19 cellular contexts compared by ENCODE assay signal in genomic region chr15:38888701-38889154, GRCh38.
A peak's percentile ranks its signal among the peaks of the same experiment; 100 is the strongest.
DNase-seq lines count a peak whose midpoint lies in the region; ATAC-seq, FAIRE-seq and TF ChIP-seq lines count a peak whose summit lies in the region.
"Had no signal": no experiment of that assay in that cellular context is flagged by ENCODE, and none has a peak within 500 bp of the region (broad histone marks: within the 10 kb centered on the region; RNA-seq: fewer than 3 reads in every experiment).

No MANE protein-coding gene starts in this region.

- H3K27ac ChIP-seq in body of pancreas (peak overlapping the region; percentile 56 to 75 (median 60)), osteoblast (ENCODE audit: low read depth, low read length) (no peak overlapping the region), kidney (ENCODE audit: low read depth in 2 of 2, low read length in 2 of 2) (no peak overlapping the region), spleen (no peak overlapping the region)
- H3K27ac ChIP-seq: 22Rv1, RWPE1 had no signal

- H3K27ac Mint-ChIP-seq in nephron progenitor cell = no peak overlapping the region
- H3K27ac Mint-ChIP-seq: CD8-positive, alpha-beta memory T cell; GM23338 had no signal

- H3K36me3 Mint-ChIP-seq in nephron progenitor cell (ENCODE audit: low read depth) = peaks cover 6% of the 10 kb centered on the region

- H3K4me3 Mint-ChIP-seq in nephron progenitor cell = no peak overlapping the region
- H3K4me3 Mint-ChIP-seq: CD8-positive, alpha-beta memory T cell; GM23338 had no signal

- peak in 2 of 3 donors; percentile 16 to 29 for TF ChIP-seq POLR2A in body of pancreas (IDR thresholded peaks at IDR 0.05)
- TF ChIP-seq POLR2A in spleen (IDR thresholded peaks at IDR 0.05) = no peak

- intact Hi-C loops in body of pancreas (cut with DNase I) = no loop called here
- intact Hi-C loops in kidney (cut with DNase I) = no loop called here
- intact Hi-C loops in spleen (cut with DNase I; ENCODE audit: low total_unique reads) = no loop called here

- H3K4me1 Mint-ChIP-seq in nephron progenitor cell = peaks cover 8% of the 10 kb centered on the region
- H3K4me1 Mint-ChIP-seq: GM23338 had no signal

- ATAC-seq in body of pancreas (peak; percentile 93), HG03521 (IDR thresholded peaks at IDR 0.05; ENCODE audit: unreplicated experiment) (no peak)
- ATAC-seq: GM23338 had no signal

- H3K9me3 ChIP-seq in body of pancreas (no peaks in the 10 kb centered on the region), osteoblast (ENCODE audit: low read depth, low read length) (no peaks in the 10 kb centered on the region), kidney (ENCODE audit: control insufficient read depth in 1 of 2, low read length in 2 of 2) (no peaks in the 10 kb centered on the region), spleen (peaks cover 0 to 6% (median 0%) of the 10 kb centered on the region in 8 donors)

- H3K79me2 ChIP-seq in osteoblast (ENCODE audit: insufficient read depth, low read length) = no peaks in the 10 kb centered on the region

- TF ChIP-seq CTCF in body of pancreas (IDR thresholded peaks at IDR 0.05) (peak in 1 of 7 experiments; percentile 11), nephron progenitor cell (IDR thresholded peaks at IDR 0.05) (no peak), osteoblast (IDR thresholded peaks at IDR 0.05; ENCODE audit: extremely low read depth, low read depth, low read length) (no peak), kidney (IDR thresholded peaks at IDR 0.05; ENCODE audit: borderline replicate concordance, extremely low read depth, insufficient read depth) (no peak), spleen (IDR thresholded peaks at IDR 0.05 in 8 of 11, conservative IDR thresholded peaks at IDR 0.05 in 3 of 11) (no peak)

- H3K27me3 ChIP-seq in body of pancreas (no peaks in the 10 kb centered on the region), osteoblast (ENCODE audit: insufficient read depth, low read length) (no peaks in the 10 kb centered on the region), spleen (replicated peaks in 1 of 7) (no peaks in the 10 kb centered on the region)

- no peak overlapping the region for H2AFZ ChIP-seq in osteoblast (ENCODE audit: low read length)
- H2AFZ ChIP-seq: GM23338 had no signal

- peak; percentile 16 for DNase-seq in NCI-H82 (lab: John Stamatoyannopoulos, UW)
- no peak for DNase-seq in NCI-H82 treated with DMSO at 0.1 percent for 48 hours (lab: John Stamatoyannopoulos, UW; ENCODE audit: unreplicated experiment)
- DNase-seq in body of pancreas = peak; percentile 28 to 62 (median 52)
- peak; percentile 11 for DNase-seq in nephron progenitor cell
- DNase-seq in osteoblast (ENCODE audit: insufficient read length, low spot score, missing footprints) = no peak
- no peak for DNase-seq in kidney
- no peak for DNase-seq in spleen
- DNase-seq: CD8-positive, alpha-beta memory T cell; GF-D8; KG1; NCI-H1436; NCI-H2029 treated with DMSO at 0.1 percent for 48 hours; NCI-H2171 treated with DMSO at 0.1 percent for 48 hours; NCI-H446 treated with DMSO at 0.1 percent for 48 hours had no signal

- H3K4me3 ChIP-seq in body of pancreas (no peak overlapping the region), osteoblast (ENCODE audit: insufficient read depth, low read length) (no peak overlapping the region), kidney (ENCODE audit: low read length in 2 of 2) (no peak overlapping the region), spleen (no peak overlapping the region)
- H3K4me3 ChIP-seq: GM23338 had no signal

- H3K27me3 Mint-ChIP-seq in nephron progenitor cell (ENCODE audit: low read depth, poor library complexity) = peaks cover 10% of the 10 kb centered on the region

- H4K20me1 ChIP-seq in osteoblast (ENCODE audit: insufficient read depth, low read length) = no peaks in the 10 kb centered on the region

- 60 to 62% methylated on average over 5 of the region's 5 CpGs for WGBS in body of pancreas, 2 donors
- WGBS in spleen, 5 donors = 85 to 88% (median 87%) methylated on average over 4 to 5 of the region's 5 CpGs

- no peak overlapping the region for H3K4me2 ChIP-seq in osteoblast (ENCODE audit: insufficient read depth, low read length)
- H3K4me2 ChIP-seq: GM23338 had no signal

- H3K4me1 ChIP-seq in body of pancreas (peaks cover 4% of the 10 kb centered on the region), osteoblast (ENCODE audit: insufficient read depth, low read length) (peaks cover 44% of the 10 kb centered on the region), kidney (ENCODE audit: control insufficient read depth in 1 of 2, insufficient read depth in 1 of 2, low read depth in 1 of 2, low read length in 2 of 2) (peaks cover 5% of the 10 kb centered on the region in 2 donors), spleen (peaks cover 0 to 4% (median 0%) of the 10 kb centered on the region in 6 donors)

- peaks cover 21% of the 10 kb centered on the region for H3K9me3 Mint-ChIP-seq in nephron progenitor cell

- H3K9ac ChIP-seq in kidney (ENCODE audit: low read length in 2 of 2) = no peak overlapping the region

- FAIRE-seq in kidney (lab: Jason Lieb, UNC) = no peak
- FAIRE-seq: GM12891 had no signal

- H3K36me3 ChIP-seq in body of pancreas (replicated peaks in 1 of 2; ENCODE audit: insufficient read depth in 1 of 2, low read depth in 2 of 2) (no peaks in the 10 kb centered on the region), osteoblast (ENCODE audit: insufficient read depth, low read length) (no peaks in the 10 kb centered on the region), kidney (ENCODE audit: control insufficient read depth in 1 of 2, insufficient read depth in 2 of 2, low read length in 2 of 2) (no peaks in the 10 kb centered on the region), spleen (no peaks in the 10 kb centered on the region)

Comparison
In these comparisons a context has a peak if more than half of its experiments do, and no peak if none do; other contexts are left out.
1. DNase-seq: peak in NCI-H82 (single experiment), body of pancreas (4 of 4) and nephron progenitor cell (single experiment); none in NCI-H82 treated with DMSO at 0.1 percent for 48 hours (single experiment), osteoblast (single experiment), kidney (single experiment) and spleen (single experiment).
2. H3K27ac ChIP-seq: peak in body of pancreas (4 of 4); none in osteoblast (single experiment), kidney (0 of 2) and spleen (0 of 8).
3. POLR2A ChIP-seq: peak in body of pancreas (2 of 3); none in spleen (0 of 3).